In genomic region chr15:39786444-39787056, GRCh38 we compare ENCODE assay signal across 8 cellular contexts. TPM values are rescaled to one million over a fixed set of nuclear protein-coding genes. Genes with fewer than 3 reads are reported as not detected.
A peak's percentile ranks its signal among the peaks of the same experiment; 100 is the strongest.
DNase-seq lines count a peak whose midpoint lies in the region; ATAC-seq and TF ChIP-seq lines count a peak whose summit lies in the region.

No MANE protein-coding gene starts in this region.

- H3K9me3 ChIP-seq in OCI-LY7 (ENCODE audit: low read length) (no peaks in the 10 kb centered on the region), ectodermal cell (ENCODE audit: control insufficient read depth, low read length) (no peaks in the 10 kb centered on the region)

- no peaks in the 10 kb centered on the region for H3K36me3 Mint-ChIP-seq in nephron (ENCODE audit: low read depth)

- no TSS peak for BruUV-seq in OCI-LY7 (replicated peaks; lab: Mats Ljungman, UMichigan)

- TF ChIP-seq CTCF in KMS-11 (conservative IDR thresholded peaks at IDR 0.05; ENCODE audit: low read depth, low read length) (peak; percentile 76), OCI-LY7 (conservative IDR thresholded peaks at IDR 0.05; ENCODE audit: low read length) (peak; percentile 88), nephron (IDR thresholded peaks at IDR 0.05; ENCODE audit: unreplicated experiment in 3 of 3) (peak; percentile 62 to 70 (median 66))

- H3K4me1 ChIP-seq in KMS-11 (ENCODE audit: low read depth, poor library complexity, severe bottlenecking) (peaks cover 54% of the 10 kb centered on the region), OCI-LY7 (ENCODE audit: insufficient read depth, low read length, poor library complexity, severe bottlenecking) (peaks cover 18% of the 10 kb centered on the region), ectodermal cell (ENCODE audit: control insufficient read depth, insufficient read depth, low read length) (peaks cover 10% of the 10 kb centered on the region)

- H3K4me2 ChIP-seq in KMS-11 (peak overlapping the region; percentile 12; the same call in 1 of the 2 replicates), OCI-LY7 (ENCODE audit: low read length) (no peak overlapping the region)

- H3K36me3 ChIP-seq in KMS-11 (ENCODE audit: insufficient read depth) (no peaks in the 10 kb centered on the region), OCI-LY7 (ENCODE audit: insufficient read depth, low read length) (no peaks in the 10 kb centered on the region), ectodermal cell (ENCODE audit: control insufficient read depth, insufficient read depth, low read length) (no peaks in the 10 kb centered on the region)

- H3K9me3 Mint-ChIP-seq in nephron: no peaks in the 10 kb centered on the region

- no peak overlapping the region for H3K9ac ChIP-seq in KMS-11

- no peaks in the 10 kb centered on the region for H3K9me2 ChIP-seq in OCI-LY7 (ENCODE audit: insufficient read depth, low read length)

- H2AFZ ChIP-seq in KMS-11 (ENCODE audit: low read depth) (no peak overlapping the region), OCI-LY7 (ENCODE audit: low read length) (no peak overlapping the region)

- H4K20me1 ChIP-seq in KMS-11 (ENCODE audit: insufficient read depth) (no peaks in the 10 kb centered on the region), OCI-LY7 (ENCODE audit: insufficient read depth, low read length) (no peaks in the 10 kb centered on the region)

- no peaks in the 10 kb centered on the region for H3K27me3 Mint-ChIP-seq in nephron (ENCODE audit: low read depth)

- ATAC-seq in GM18868 (IDR thresholded peaks at IDR 0.05; ENCODE audit: unreplicated experiment): no peak

- WGBS in ectodermal cell, 2 experiments: 19 to 20% methylated on average over 5 of the region's 5 CpGs

- H3K4me3 ChIP-seq in KMS-11 (IDR thresholded peaks at IDR 0.05; ENCODE audit: insufficient read depth, low read depth, low read length) (no peak overlapping the region), OCI-LY7 (ENCODE audit: low read depth, low read length, poor library complexity, severe bottlenecking) (no peak overlapping the region), ectodermal cell (ENCODE audit: insufficient read depth, low read depth, low read length) (no peak overlapping the region)

- H3K27me3 ChIP-seq in KMS-11 (ENCODE audit: insufficient read depth, low read depth): no peaks in the 10 kb centered on the region
- H3K27me3 ChIP-seq in ectodermal cell (ENCODE audit: control insufficient read depth, insufficient read depth, low read length, poor library complexity, severe bottlenecking): no peaks in the 10 kb centered on the region

- H3K27ac Mint-ChIP-seq in nephron: peak overlapping the region; percentile 20 to 24 (median 22)

- DNase-seq in EL (peak; percentile 72), OCI-LY7 (ENCODE audit: low spot score) (peak; percentile 63)
- DNase-seq in stimulated activated CD4-positive, alpha-beta T cell treated with anti-CD3 and anti-CD28 coated beads, Interleukin-4, amount 100 ng/mL, for 24 hours: no peak
- DNase-seq in activated CD4-positive, alpha-beta T cell treated with anti-CD3 and anti-CD28 coated beads for 48 hours: no peak

- H3K79me2 ChIP-seq in KMS-11 (ENCODE audit: insufficient read depth, low read depth) (peaks cover 8% of the 10 kb centered on the region; the same call in 1 of the 2 replicates), OCI-LY7 (ENCODE audit: insufficient read depth, low read depth, low read length) (peaks cover 9% of the 10 kb centered on the region; the same call in 1 of the 2 replicates)

- CTCF ChIA-PET in OCI-LY7 (lab: Charles Lee; ENCODE audit: unreplicated experiment): no interaction called here

- peak overlapping the region; percentile 33 to 72 (median 49) for H3K4me3 Mint-ChIP-seq in nephron

- POLR2A ChIA-PET in OCI-LY7 (lab: Charles Lee): interaction anchor here (0.6 kb wide), 1 partner anchor 102 kb away, joined by 3 read pairs; no protein-coding TSS in a partner anchor

- intact Hi-C loops in OCI-LY7 (cut with micrococcal nuclease; ENCODE audit: unreplicated experiment): loop anchor here (5.0 to 10.0 kb wide), 3 partner anchors 91 to 486 kb away; partner anchors contain the start of gene BUB1B

- peaks cover 35% of the 10 kb centered on the region for H3K4me1 Mint-ChIP-seq in nephron

- no peak overlapping the region for H3K27ac ChIP-seq in KMS-11
- no peak overlapping the region for H3K27ac ChIP-seq in OCI-LY7 (ENCODE audit: low read depth, low read length, poor library complexity, severe bottlenecking)
- peak overlapping the region; percentile 19 for H3K27ac ChIP-seq in ectodermal cell (ENCODE audit: insufficient read depth, low read depth, low read length, poor library complexity, severe bottlenecking)

RNA-seq across cellular contexts. Expression of gene FSIP1, which starts 3.9 kb away (rescaled TPM):
- 0.21 and 0.28 TPM in 2 replicates for total RNA-seq in OCI-LY7 (2014; rRNA removed; shearing (Covaris generic))
- 0.65 and 0.66 TPM in 2 replicates for total RNA-seq in OCI-LY7 (2022)
- polyA plus RNA-seq in ectodermal cell (2013, experiment 1 of 4): 4.5 TPM
- 3.2 TPM for polyA plus RNA-seq in ectodermal cell (2013, experiment 2 of 4)
- 2.4 TPM for polyA plus RNA-seq in ectodermal cell (2013, experiment 3 of 4)
- 3.4 TPM for polyA plus RNA-seq in ectodermal cell (2013, experiment 4 of 4)

Comparison
In these comparisons a context has a peak if more than half of its experiments do, and no peak if none do; other contexts are left out.
1. DNase-seq: peak in EL (single experiment) and OCI-LY7 (single experiment); none in stimulated activated CD4-positive, alpha-beta T cell treated with anti-CD3 and anti-CD28 coated beads, Interleukin-4, amount 100 ng/mL, for 24 hours (single experiment) and activated CD4-positive, alpha-beta T cell treated with anti-CD3 and anti-CD28 coated beads for 48 hours (single experiment).
2. Peak in every context shown above with its lines, with median percentiles within 50 percentile points of each other: CTCF ChIP-seq.